Comparison of ENCODE assay signal across 9 cellular contexts in genomic region chr20:23147647-23147963, GRCh38.
A peak's percentile ranks its signal among the peaks of the same experiment; 100 is the strongest.
DNase-seq lines count a peak whose midpoint lies in the region; ATAC-seq, FAIRE-seq and TF ChIP-seq lines count a peak whose summit lies in the region.
"Had no signal": no experiment of that assay in that cellular context is flagged by ENCODE, and none has a peak within 500 bp of the region (broad histone marks: within the 10 kb centered on the region; RNA-seq: fewer than 3 reads in every experiment).

No MANE protein-coding gene starts in this region.

- no peaks in the 10 kb centered on the region for H3K9me3 Mint-ChIP-seq in natural killer cell treated with Interleukin-12 subunit alpha and Interleukin-12 subunit beta and Interleukin-15 and Interleukin-18, amount 100 ng/mL, for 72 hours

- H3K27me3 Mint-ChIP-seq in natural killer cell treated with Interleukin-12 subunit alpha and Interleukin-12 subunit beta and Interleukin-15 and Interleukin-18, amount 100 ng/mL, for 72 hours, result peaks cover 0 to 5% of the 10 kb centered on the region in 2 donors

- peak overlapping the region; percentile 80 for H3K4me3 Mint-ChIP-seq in natural killer cell treated with Interleukin-12 subunit alpha and Interleukin-12 subunit beta and Interleukin-15 and Interleukin-18, amount 100 ng/mL, for 72 hours

- no peak for FAIRE-seq in RCC 7860 (lab: Jason Lieb, UNC)

- H3K4me3 ChIP-seq in left ventricle myocardium inferior, result no peak overlapping the region
- no peak overlapping the region for H3K4me3 ChIP-seq in body of pancreas
- no peak overlapping the region for H3K4me3 ChIP-seq in vagina

- intact Hi-C loops in left ventricle myocardium inferior (cut with micrococcal nuclease) (no loop called here), left ventricle myocardium superior (cut with micrococcal nuclease) (no loop called here), body of pancreas (cut with DNase I) (no loop called here), vagina (cut with DNase I) (loop anchor here (10.0 kb wide), 1 partner anchor 63 kb away; the partner anchor contains the start of gene CD93)

- H3K36me3 ChIP-seq in left ventricle myocardium inferior (no peaks in the 10 kb centered on the region), body of pancreas (replicated peaks in 1 of 2; ENCODE audit: insufficient read depth in 1 of 2, low read depth in 2 of 2) (no peaks in the 10 kb centered on the region), vagina (no peaks in the 10 kb centered on the region)

- peaks cover 36 to 47% of the 10 kb centered on the region in 2 donors for H3K4me1 Mint-ChIP-seq in natural killer cell treated with Interleukin-12 subunit alpha and Interleukin-12 subunit beta and Interleukin-15 and Interleukin-18, amount 100 ng/mL, for 72 hours (ENCODE audit: low read depth in 2 of 2)

- TF ChIP-seq CTCF in left ventricle myocardium inferior (IDR thresholded peaks at IDR 0.05; ENCODE audit: borderline replicate concordance) (no peak), body of pancreas (IDR thresholded peaks at IDR 0.05) (no peak), vagina (IDR thresholded peaks at IDR 0.05) (no peak)

- H3K9me3 ChIP-seq in left ventricle myocardium inferior (replicated peaks) (no peaks in the 10 kb centered on the region), body of pancreas (no peaks in the 10 kb centered on the region), vagina (no peaks in the 10 kb centered on the region)

- TF ChIP-seq POLR2A in body of pancreas (IDR thresholded peaks at IDR 0.05) (no peak), vagina (IDR thresholded peaks at IDR 0.05) (no peak)

- H3K27ac ChIP-seq in left ventricle myocardium inferior (replicated peaks), result peak overlapping the region; percentile 73
- peak overlapping the region in 3 of 4 donors; percentile 11 to 51 (median 34) for H3K27ac ChIP-seq in body of pancreas
- H3K27ac ChIP-seq in vagina, result peak overlapping the region; percentile 48

- H3K4me1 ChIP-seq in left ventricle myocardium inferior (peaks cover 73% of the 10 kb centered on the region), body of pancreas (no peaks in the 10 kb centered on the region), vagina (peaks cover 66% of the 10 kb centered on the region)

- no peak for ATAC-seq in left ventricle myocardium superior
- no peak for ATAC-seq in body of pancreas
- ATAC-seq in natural killer cell treated with Interleukin-12 subunit alpha and Interleukin-12 subunit beta and Interleukin-15 and Interleukin-18, amount 100 ng/mL, for 72 hours, result no peak

- no peaks in the 10 kb centered on the region for H3K27me3 ChIP-seq in left ventricle myocardium inferior (ENCODE audit: low read depth)
- no peaks in the 10 kb centered on the region for H3K27me3 ChIP-seq in body of pancreas
- no peaks in the 10 kb centered on the region for H3K27me3 ChIP-seq in vagina

- 55 to 57% methylated on average over 4 of the region's 4 CpGs for WGBS in body of pancreas, 2 donors

- no peaks in the 10 kb centered on the region for H3K36me3 Mint-ChIP-seq in natural killer cell treated with Interleukin-12 subunit alpha and Interleukin-12 subunit beta and Interleukin-15 and Interleukin-18, amount 100 ng/mL, for 72 hours

- peak overlapping the region; percentile 78 to 89 for H3K27ac Mint-ChIP-seq in natural killer cell treated with Interleukin-12 subunit alpha and Interleukin-12 subunit beta and Interleukin-15 and Interleukin-18, amount 100 ng/mL, for 72 hours

- DNase-seq in left ventricle myocardium inferior, result no peak
- DNase-seq in left ventricle myocardium superior, result no peak
- DNase-seq in body of pancreas, result no peak
- DNase-seq in natural killer cell treated with Interleukin-12 subunit alpha and Interleukin-12 subunit beta and Interleukin-15 and Interleukin-18, amount 100 ng/mL, for 72 hours (ENCODE audit: low spot score), result no peak
- DNase-seq in vagina (ENCODE audit: extremely low spot score in 2 of 2), result no peak
- no peak for DNase-seq in RCC 7860 (ENCODE audit: low spot score)
- DNase-seq in foreskin melanocyte, result no peak
- DNase-seq in stimulated activated naive CD4-positive, alpha-beta T cell (lab: John Stamatoyannopoulos, UW), result no peak
- DNase-seq: NCI-H2171 treated with DMSO at 0.1 percent for 48 hours had no signal
